Comparison of ENCODE assay signal across 8 cellular contexts in the genomic region with DNA sequence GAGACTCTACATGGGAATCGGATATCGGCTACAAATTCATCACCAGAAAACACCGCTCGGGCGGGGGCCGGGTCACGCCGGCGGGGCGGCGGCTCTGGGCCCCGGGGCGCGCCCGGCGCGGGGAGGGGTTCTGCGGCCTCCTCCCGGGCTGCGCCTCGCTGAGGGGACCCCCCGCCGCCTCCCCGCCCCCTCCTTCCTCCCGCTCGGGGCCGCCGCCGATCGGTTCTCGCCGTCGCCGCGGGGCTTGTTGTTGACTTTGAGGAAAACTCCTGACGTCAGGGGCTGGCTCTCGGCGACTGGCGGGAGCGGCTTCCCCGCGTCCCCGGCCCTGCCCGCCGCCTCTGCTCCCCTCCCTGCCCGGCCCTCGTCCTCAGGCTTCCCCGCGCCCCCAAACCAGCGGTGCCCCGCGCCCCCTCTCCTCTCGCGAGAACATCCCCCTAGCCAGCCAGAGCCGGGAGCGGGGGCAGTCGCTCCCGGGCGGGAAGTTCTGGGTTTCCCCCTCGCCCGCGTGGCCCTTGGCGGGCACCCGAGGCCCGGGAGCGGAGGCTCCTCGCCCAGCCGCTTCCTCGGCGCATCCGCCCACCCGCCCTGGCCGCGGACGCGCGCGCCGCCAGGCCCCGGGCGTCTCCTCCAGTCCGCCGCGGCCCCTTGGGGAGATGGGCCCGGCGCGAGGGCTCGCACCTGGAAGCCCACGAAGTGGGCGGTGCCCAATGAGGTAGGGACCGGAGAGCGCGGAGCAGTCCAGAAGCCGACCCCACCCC. TPM values are rescaled to one million over a fixed set of nuclear protein-coding genes. Genes with fewer than 3 reads are reported as not detected.
A peak's percentile ranks its signal among the peaks of the same experiment; 100 is the strongest.
DNase-seq lines count a peak whose midpoint lies in the region; TF ChIP-seq lines count a peak whose summit lies in the region.

No MANE protein-coding gene starts in this region.

- H3K36me3 ChIP-seq in ascending aorta: no peaks in the 10 kb centered on the region
- H3K36me3 ChIP-seq in vagina: no peaks in the 10 kb centered on the region

- H3K9me3 ChIP-seq in ascending aorta (no peaks in the 10 kb centered on the region), vagina (no peaks in the 10 kb centered on the region)

- CTCF ChIA-PET in HEK293T (lab: Yijun Ruan, JAX): no interaction called here

- peak in 1 of 2 donors; percentile 51 for TF ChIP-seq POLR2A in vagina (IDR thresholded peaks at IDR 0.05)

- no peak for TF ChIP-seq CTCF in GM12865 (IDR thresholded peaks at IDR 0.05; ENCODE audit: insufficient read depth, low read depth, low read length, missing control alignments)
- TF ChIP-seq CTCF in ascending aorta (IDR thresholded peaks at IDR 0.05): no peak
- no peak for TF ChIP-seq CTCF in vagina (IDR thresholded peaks at IDR 0.05)

- H3K4me3 ChIP-seq in GM12865 (ENCODE audit: low read depth, low read length) (peak overlapping the region; percentile 69), ascending aorta (peak overlapping the region; percentile 89 to 99), vagina (peak overlapping the region; percentile 78 to 92)

- no peaks in the 10 kb centered on the region for H3K27me3 ChIP-seq in ascending aorta
- no peaks in the 10 kb centered on the region for H3K27me3 ChIP-seq in vagina

- peaks cover 0 to 8% of the 10 kb centered on the region in 2 donors for H3K4me1 ChIP-seq in ascending aorta
- peaks cover 27% of the 10 kb centered on the region for H3K4me1 ChIP-seq in vagina

- intact Hi-C loops in ascending aorta (cut with DNase I) (loop anchor here (1.0 to 5.0 kb wide), 5 partner anchors 68 to 602 kb away; a partner anchor contains a TSS), vagina (cut with DNase I) (no loop called here)

- peak overlapping the region; percentile 96 to 97 for H3K27ac ChIP-seq in ascending aorta
- peak overlapping the region; percentile 99 for H3K27ac ChIP-seq in vagina

- POLR2A ChIA-PET in HEK293T (lab: Yijun Ruan, JAX): no interaction called here

- DNase-seq in GM12865 (ENCODE audit: low read depth) (peak; percentile 75), HEK293T (ENCODE audit: extremely low spot score) (peak; percentile 83), NCI-H1048 (lab: John Stamatoyannopoulos, UW) (peak; percentile 63), T-helper 2 cell (peak; percentile 72 to 91 (median 81)), ascending aorta (ENCODE audit: low spot score in 2 of 2) (peak; percentile 32 to 92), hepatic stellate cell (ENCODE audit: low spot score) (peak; percentile 77), renal cortical epithelial cell (ENCODE audit: low read depth) (peak; percentile 49), vagina (ENCODE audit: extremely low spot score in 2 of 2) (no peak)

TF ChIP-seq in HEK293T, 16 proteins besides CTCF, POLR2A, EP300 and RAD21:
- TF ChIP-seq ELF4 (IDR thresholded peaks at IDR 0.05): no peak
- TF ChIP-seq TARDBP (IDR thresholded peaks at IDR 0.05): no peak
- peak; percentile 89 for TF ChIP-seq LEF1 (IDR thresholded peaks at IDR 0.05; ENCODE audit: borderline replicate concordance)
- TF ChIP-seq FOXA1 (IDR thresholded peaks at IDR 0.05): no peak
- no peak for TF ChIP-seq BHLHE40 (IDR thresholded peaks at IDR 0.05; ENCODE audit: borderline replicate concordance)
- TF ChIP-seq FOXM1 (IDR thresholded peaks at IDR 0.05; ENCODE audit: borderline replicate concordance): peak; percentile 61; the same call in 1 of the 2 replicates
- peak; percentile 37 for TF ChIP-seq L3MBTL2 (conservative IDR thresholded peaks at IDR 0.05)
- no peak for TF ChIP-seq FOXK2 (IDR thresholded peaks at IDR 0.05)
- no peak for TF ChIP-seq SUZ12 (IDR thresholded peaks at IDR 0.05)
- TF ChIP-seq CTBP1 (IDR thresholded peaks at IDR 0.05; ENCODE audit: borderline replicate concordance): no peak
- no peak for TF ChIP-seq NFRKB (IDR thresholded peaks at IDR 0.05)
- TF ChIP-seq ZNF384 (IDR thresholded peaks at IDR 0.05): no peak
- TF ChIP-seq ARNT (IDR thresholded peaks at IDR 0.05): peak; percentile 44; the same call in 1 of the 2 replicates

RNA-seq across cellular contexts. Expression of a gene that starts 0.5 kb away (rescaled TPM):
- total RNA-seq in ascending aorta (38.0 TPM), renal cortical epithelial cell (32.3 and 53.2 TPM in 2 replicates), vagina (61.9 TPM)

Comparison
In these comparisons a context has a peak if more than half of its experiments do, and no peak if none do; other contexts are left out.
1. DNase-seq: peak in GM12865 (single experiment), HEK293T (single experiment), NCI-H1048 (single experiment), T-helper 2 cell (5 of 5), ascending aorta (2 of 2), hepatic stellate cell (single experiment) and renal cortical epithelial cell (single experiment); none in vagina (0 of 2).
2. Peak in every context shown above with its lines, with median percentiles within 50 percentile points of each other: H3K4me3 ChIP-seq.